In the genomic region with DNA sequence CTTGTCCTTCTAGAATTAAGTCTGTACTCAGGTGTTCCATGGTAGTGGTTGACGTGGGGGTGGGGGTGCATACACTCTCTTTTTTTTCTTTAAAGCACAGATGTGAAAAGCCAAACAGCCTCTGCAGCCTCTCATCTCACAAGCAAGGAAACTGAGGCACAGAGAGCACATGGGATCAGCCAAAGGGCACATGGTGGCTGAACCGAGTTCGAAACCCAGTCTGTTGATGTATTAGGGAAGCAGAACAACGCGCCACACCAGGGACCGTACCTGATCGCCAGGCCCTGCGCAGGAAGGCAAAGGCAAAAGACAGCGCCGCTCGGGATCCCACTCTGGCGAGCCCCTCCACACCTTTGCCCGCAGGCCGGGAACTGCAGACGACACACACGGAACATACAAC, we compare ENCODE assay signal across 1 cellular context.
TF ChIP-seq lines count a peak whose summit lies in the region.

No MANE protein-coding gene starts in this region.

TF ChIP-seq in HepG2, 621 proteins besides CTCF, POLR2A, EP300 and RAD21:
- no peak for TF ChIP-seq DR1 (CRISPR knock-in tag; IDR thresholded peaks at IDR 0.05)
- TF ChIP-seq GATAD2A (CRISPR knock-in tag; IDR thresholded peaks at IDR 0.05), result no peak
- TF ChIP-seq ZNF20 (CRISPR knock-in tag; IDR thresholded peaks at IDR 0.05), result no peak
- no peak for TF ChIP-seq TMF1 (CRISPR knock-in tag; IDR thresholded peaks at IDR 0.05; ENCODE audit: low read depth)
- no peak for TF ChIP-seq CCDC6 (CRISPR knock-in tag; IDR thresholded peaks at IDR 0.05)
- TF ChIP-seq MNT (IDR thresholded peaks at IDR 0.05), result peak; percentile 99
- TF ChIP-seq ZNF782 (CRISPR knock-in tag; IDR thresholded peaks at IDR 0.05; ENCODE audit: borderline replicate concordance), result no peak
